Comparison of ENCODE assay signal across 21 cellular contexts in genomic region chr11:118768715-118769114, GRCh38. TPM values are rescaled to one million over a fixed set of nuclear protein-coding genes. Genes with fewer than 3 reads are reported as not detected.
A peak's percentile ranks its signal among the peaks of the same experiment; 100 is the strongest.
DNase-seq lines count a peak whose midpoint lies in the region; ATAC-seq and TF ChIP-seq lines count a peak whose summit lies in the region.
"Had no signal": no experiment of that assay in that cellular context is flagged by ENCODE, and none has a peak within 500 bp of the region (broad histone marks: within the 10 kb centered on the region; RNA-seq: fewer than 3 reads in every experiment).

No MANE protein-coding gene starts in this region.

- H3K9me3 Mint-ChIP-seq in CD4-positive, alpha-beta memory T cell: no peaks in the 10 kb centered on the region
- H3K9me3 Mint-ChIP-seq in naive B cell (no peaks in the 10 kb centered on the region), Calu3 (ENCODE audit: low read depth, unreplicated experiment) (no peaks in the 10 kb centered on the region)
- H3K9me3 Mint-ChIP-seq: T-helper 1 cell treated with Interleukin-12 subunit alpha and Interleukin-12 subunit beta and Interleukin-4 antibody, amounts not matched to agents 30 μg/mL and 1 μg/mL, for 36 hours had no signal

- peak overlapping the region in 3 of 8 donors; percentile 6 to 63 (median 47) for H3K4me3 Mint-ChIP-seq in CD4-positive, alpha-beta memory T cell
- peak overlapping the region in 2 of 8 donors; percentile 41 to 42 for H3K4me3 Mint-ChIP-seq in naive B cell
- no peak overlapping the region for H3K4me3 Mint-ChIP-seq in Calu3 (ENCODE audit: low read depth, unreplicated experiment)
- H3K4me3 Mint-ChIP-seq: T-helper 1 cell treated with Interleukin-12 subunit alpha and Interleukin-12 subunit beta and Interleukin-4 antibody, amounts not matched to agents 30 μg/mL and 1 μg/mL, for 36 hours had no signal

- no peak for TF ChIP-seq CTCF in 22Rv1 (IDR thresholded peaks at IDR 0.05)
- TF ChIP-seq CTCF in Calu3 (IDR thresholded peaks at IDR 0.05; ENCODE audit: unreplicated experiment): no peak

- DNase-seq in CD4-positive, alpha-beta memory T cell: no peak
- DNase-seq in amniotic epithelial cell (ENCODE audit: low read depth) (peak; percentile 32), naive B cell (no peak), NOMO-1 treated with DMSO at 0.1 percent for 48 hours (lab: John Stamatoyannopoulos, UW; ENCODE audit: unreplicated experiment) (no peak), Calu3 (no peak), NCI-H510A (lab: John Stamatoyannopoulos, UW) (no peak)
- DNase-seq: foreskin keratinocyte, H7, NCI-H1092 treated with DMSO at 0.1 percent for 48 hours, NCI-H2081 treated with DMSO at 0.1 percent for 48 hours, NCI-H524 treated with DMSO at 0.1 percent for 48 hours, nucleus accumbens, SHP77 treated with DMSO at 0.1 percent for 48 hours, substantia nigra, WERI-Rb-1 had no signal

- peaks cover 64% of the 10 kb centered on the region for H3K4me1 ChIP-seq in CD4-positive, alpha-beta memory T cell (ENCODE audit: insufficient read depth, low read length)

- H3K36me3 Mint-ChIP-seq in CD4-positive, alpha-beta memory T cell: peaks cover 53 to 81% of the 10 kb centered on the region in 2 donors
- H3K36me3 Mint-ChIP-seq in naive B cell (peaks cover 0 to 6% of the 10 kb centered on the region in 2 donors), Calu3 (ENCODE audit: insufficient read depth, unreplicated experiment) (peaks cover 48% of the 10 kb centered on the region)

- H3K36me3 ChIP-seq in CD4-positive, alpha-beta memory T cell (ENCODE audit: insufficient read depth, low read length): peaks cover 44% of the 10 kb centered on the region

- ATAC-seq in naive B cell (ENCODE audit: low read depth in 2 of 2) (no peak), GM18511 (IDR thresholded peaks at IDR 0.05; ENCODE audit: unreplicated experiment) (no peak)
- ATAC-seq: foreskin keratinocyte, sciatic nerve had no signal

- no peak overlapping the region for H3K4me3 ChIP-seq in CD4-positive, alpha-beta memory T cell (ENCODE audit: low read length in 2 of 2)
- H3K4me3 ChIP-seq: coronary artery had no signal

- peaks cover 44 to 79% (median 58%) of the 10 kb centered on the region in 4 donors for H3K4me1 Mint-ChIP-seq in CD4-positive, alpha-beta memory T cell
- peaks cover 38 to 84% (median 46%) of the 10 kb centered on the region in 3 donors for H3K4me1 Mint-ChIP-seq in naive B cell
- H3K4me1 Mint-ChIP-seq in Calu3 (ENCODE audit: low read depth, unreplicated experiment): no peaks in the 10 kb centered on the region

- CTCF ChIA-PET in CD4-positive, alpha-beta memory T cell (lab: Charles Lee; ENCODE audit: partially characterized antibody): interaction anchor here (0.6 to 1.7 kb wide), 6 partner anchors 8 to 158 kb away, joined by 3 to 4 read pairs (median 4); no protein-coding TSS in a partner anchor
- CTCF ChIA-PET in Calu3 (lab: Charles Lee): no interaction called here

- peak overlapping the region in 6 of 7 donors; percentile 43 to 85 (median 74) for H3K27ac Mint-ChIP-seq in CD4-positive, alpha-beta memory T cell
- H3K27ac Mint-ChIP-seq in naive B cell (peak overlapping the region in 5 of 6 donors; percentile 38 to 77 (median 55)), Calu3 (ENCODE audit: unreplicated experiment) (no peak overlapping the region)
- H3K27ac Mint-ChIP-seq: T-helper 1 cell treated with Interleukin-12 subunit alpha and Interleukin-12 subunit beta and Interleukin-4 antibody, amounts not matched to agents 30 μg/mL and 1 μg/mL, for 36 hours had no signal

- no peaks in the 10 kb centered on the region for H3K27me3 Mint-ChIP-seq in CD4-positive, alpha-beta memory T cell
- no peaks in the 10 kb centered on the region for H3K27me3 Mint-ChIP-seq in naive B cell
- no peaks in the 10 kb centered on the region for H3K27me3 Mint-ChIP-seq in Calu3 (ENCODE audit: unreplicated experiment)

- intact Hi-C loops in CD4-positive, alpha-beta memory T cell (cut with micrococcal nuclease): no loop called here
- intact Hi-C loops in Calu3 (cut with micrococcal nuclease; ENCODE audit: unreplicated experiment): no loop called here

- peak overlapping the region; percentile 21; the same call in 1 of the 2 replicates for H3K27ac ChIP-seq in 22Rv1
- H3K27ac ChIP-seq in CD4-positive, alpha-beta memory T cell (ENCODE audit: low read depth, low read length): peak overlapping the region; percentile 3
- H3K27ac ChIP-seq: foreskin keratinocyte, KMS-11, WERI-Rb-1 had no signal

- POLR2A ChIA-PET in CD4-positive, alpha-beta memory T cell (lab: Charles Lee; ENCODE audit: partially characterized antibody): interaction anchor here (1.2 to 10.6 kb wide), 3 partner anchors 21 to 129 kb away, joined by 3 to 87 read pairs (median 8); partner anchors contain the start of gene DDX6

- no TSS peak for BruUV-seq in Calu3 (replicated peaks; lab: Mats Ljungman, UMichigan)

- no peaks in the 10 kb centered on the region for H3K9me3 ChIP-seq in CD4-positive, alpha-beta memory T cell (ENCODE audit: control insufficient read depth in 1 of 2, low read length in 2 of 2)

- H3K27me3 ChIP-seq in CD4-positive, alpha-beta memory T cell (ENCODE audit: insufficient read depth, low read length): no peaks in the 10 kb centered on the region
- H3K27me3 ChIP-seq: foreskin keratinocyte had no signal

RNA-seq across cellular contexts. Expression of gene DDX6, which starts 22.2 kb away (rescaled TPM):
- 100 to 1,000 TPM; 299 to 304 TPM for total RNA-seq in CD4-positive, alpha-beta memory T cell
- 10 to 100 TPM; 74.6 to 90.9 TPM for polyA plus RNA-seq in CD4-positive, alpha-beta memory T cell
- polyA plus RNA-seq in naive B cell (ENCODE audit: low read depth in 6 of 6): 100 to 1,000 TPM in 5 of 6 donors, 10 to 100 TPM in 1; 71.3 to 140 (median 124) TPM
- total RNA-seq in Calu3 (2022): 82.4 and 84.3 TPM in 2 replicates
